1 cellular context compared by ENCODE assay signal in the genomic region with DNA sequence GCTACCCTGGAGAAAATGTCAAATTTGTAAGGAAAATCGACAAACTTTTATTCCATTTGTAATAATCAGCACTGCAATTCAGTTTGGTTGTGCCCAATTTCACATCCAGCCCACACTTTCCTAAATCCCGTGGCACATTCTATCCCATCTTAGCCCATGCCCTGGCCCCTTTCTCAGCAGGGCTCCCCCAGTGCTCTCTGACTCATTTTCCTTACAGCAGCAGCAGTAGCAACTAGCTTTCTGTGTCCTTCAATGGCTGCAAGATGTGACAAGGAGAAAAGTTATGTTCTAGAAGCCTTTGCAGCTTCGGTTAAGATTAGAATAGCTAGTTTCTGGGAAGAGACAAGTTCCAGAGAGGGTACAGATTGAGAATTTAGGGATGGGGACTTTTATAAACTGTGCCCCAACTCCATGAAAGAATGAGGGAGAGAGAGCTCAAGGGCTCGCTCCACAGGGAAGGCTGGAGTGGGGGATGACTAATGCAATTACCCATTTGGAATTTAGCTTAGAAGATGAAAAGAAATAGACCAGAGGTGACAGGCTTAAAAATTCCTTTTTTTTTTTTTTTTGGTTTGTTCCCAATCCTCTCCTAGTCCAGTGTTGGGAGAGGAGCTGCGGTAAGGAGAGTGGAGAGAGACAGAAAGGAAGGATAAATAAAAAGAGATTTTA.
TF ChIP-seq lines count a peak whose summit lies in the region.

No MANE protein-coding gene starts in this region.

TF ChIP-seq in SK-N-SH treated with all-trans-retinoic acid at 6 μM for 48 hours, 23 proteins besides CTCF, POLR2A, EP300 and RAD21 (continued from another document):
- no peak for TF ChIP-seq TSHZ2 (CRISPR knock-in tag; IDR thresholded peaks at IDR 0.05)
- no peak for TF ChIP-seq CSRNP3 (CRISPR knock-in tag; IDR thresholded peaks at IDR 0.05)
- no peak for TF ChIP-seq ZFP3 (CRISPR knock-in tag; IDR thresholded peaks at IDR 0.05)
- TF ChIP-seq OSR1 (CRISPR knock-in tag; IDR thresholded peaks at IDR 0.05), result no peak
